ENCODE assay signal across 1 cellular context in the genomic region with DNA sequence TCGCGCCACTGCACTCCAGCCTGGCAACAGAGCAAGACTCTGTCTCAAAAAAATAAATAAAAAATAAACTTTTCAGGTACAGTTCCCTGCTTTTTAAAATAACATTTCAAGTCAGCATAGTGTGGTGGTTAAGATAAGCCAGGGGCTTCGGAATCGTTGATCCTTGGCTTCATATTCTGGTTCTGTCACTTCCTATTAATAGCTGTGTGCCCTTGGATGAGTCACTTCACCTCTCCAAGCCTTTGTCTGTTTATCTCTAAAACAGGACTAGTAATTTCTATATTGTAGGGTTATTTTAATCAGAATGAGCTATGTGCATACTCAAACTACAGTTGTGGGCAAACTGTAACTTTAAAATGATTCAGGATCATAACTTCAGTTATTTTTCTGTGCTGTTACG.
A peak's percentile ranks its signal among the peaks of the same experiment; 100 is the strongest.
TF ChIP-seq lines count a peak whose summit lies in the region.

No MANE protein-coding gene starts in this region.

TF ChIP-seq in K562, 482 proteins besides CTCF, POLR2A, EP300 and RAD21 (continues in another document):
- no peak for TF ChIP-seq MXI1 (IDR thresholded peaks at IDR 0.05; ENCODE audit: low read depth, low read length)
- TF ChIP-seq FOS (IDR thresholded peaks at IDR 0.05; ENCODE audit: extremely low read depth, insufficient read length): peak; percentile 35
- TF ChIP-seq NFE2 (IDR thresholded peaks at IDR 0.05; ENCODE audit: low read depth): no peak
- TF ChIP-seq, protein P1, sequence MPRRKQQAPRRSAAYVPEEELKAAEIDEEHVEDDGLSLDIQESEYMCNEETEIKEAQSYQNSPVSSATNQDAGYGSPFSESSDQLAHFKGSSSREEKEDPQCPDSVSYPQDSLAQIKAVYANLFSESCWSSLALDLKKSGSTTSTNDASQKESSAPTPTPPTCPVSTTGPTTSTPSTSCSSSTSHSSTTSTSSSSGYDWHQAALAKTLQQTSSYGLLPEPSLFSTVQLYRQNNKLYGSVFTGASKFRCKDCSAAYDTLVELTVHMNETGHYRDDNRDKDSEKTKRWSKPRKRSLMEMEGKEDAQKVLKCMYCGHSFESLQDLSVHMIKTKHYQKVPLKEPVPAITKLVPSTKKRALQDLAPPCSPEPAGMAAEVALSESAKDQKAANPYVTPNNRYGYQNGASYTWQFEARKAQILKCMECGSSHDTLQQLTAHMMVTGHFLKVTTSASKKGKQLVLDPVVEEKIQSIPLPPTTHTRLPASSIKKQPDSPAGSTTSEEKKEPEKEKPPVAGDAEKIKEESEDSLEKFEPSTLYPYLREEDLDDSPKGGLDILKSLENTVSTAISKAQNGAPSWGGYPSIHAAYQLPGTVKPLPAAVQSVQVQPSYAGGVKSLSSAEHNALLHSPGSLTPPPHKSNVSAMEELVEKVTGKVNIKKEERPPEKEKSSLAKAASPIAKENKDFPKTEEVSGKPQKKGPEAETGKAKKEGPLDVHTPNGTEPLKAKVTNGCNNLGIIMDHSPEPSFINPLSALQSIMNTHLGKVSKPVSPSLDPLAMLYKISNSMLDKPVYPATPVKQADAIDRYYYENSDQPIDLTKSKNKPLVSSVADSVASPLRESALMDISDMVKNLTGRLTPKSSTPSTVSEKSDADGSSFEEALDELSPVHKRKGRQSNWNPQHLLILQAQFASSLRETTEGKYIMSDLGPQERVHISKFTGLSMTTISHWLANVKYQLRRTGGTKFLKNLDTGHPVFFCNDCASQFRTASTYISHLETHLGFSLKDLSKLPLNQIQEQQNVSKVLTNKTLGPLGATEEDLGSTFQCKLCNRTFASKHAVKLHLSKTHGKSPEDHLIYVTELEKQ (CRISPR knock-in tag; IDR thresholded peaks at IDR 0.05): no peak
- no peak for TF ChIP-seq KLF6 (CRISPR knock-in tag; IDR thresholded peaks at IDR 0.05; ENCODE audit: borderline replicate concordance)
- TF ChIP-seq ZNF24 (IDR thresholded peaks at IDR 0.05): no peak
- TF ChIP-seq KDM5B (IDR thresholded peaks at IDR 0.05; ENCODE audit: insufficient replicate concordance, low read depth, low read length): no peak
- no peak for TF ChIP-seq BRD9 (IDR thresholded peaks at IDR 0.05; ENCODE audit: low read depth, partially characterized antibody)
- no peak for TF ChIP-seq HEY1 (CRISPR knock-in tag; IDR thresholded peaks at IDR 0.05; ENCODE audit: borderline replicate concordance)
- no peak for TF ChIP-seq ZNF3 (CRISPR knock-in tag; IDR thresholded peaks at IDR 0.05)
- no peak for TF ChIP-seq ESRRA (IDR thresholded peaks at IDR 0.05; ENCODE audit: borderline replicate concordance, low read depth)
- no peak for TF ChIP-seq HNRNPL (IDR thresholded peaks at IDR 0.05; ENCODE audit: low read depth, low read length)
- no peak for TF ChIP-seq SIRT6 (IDR thresholded peaks at IDR 0.05; ENCODE audit: low read depth, low read length)
- TF ChIP-seq, protein P2, sequence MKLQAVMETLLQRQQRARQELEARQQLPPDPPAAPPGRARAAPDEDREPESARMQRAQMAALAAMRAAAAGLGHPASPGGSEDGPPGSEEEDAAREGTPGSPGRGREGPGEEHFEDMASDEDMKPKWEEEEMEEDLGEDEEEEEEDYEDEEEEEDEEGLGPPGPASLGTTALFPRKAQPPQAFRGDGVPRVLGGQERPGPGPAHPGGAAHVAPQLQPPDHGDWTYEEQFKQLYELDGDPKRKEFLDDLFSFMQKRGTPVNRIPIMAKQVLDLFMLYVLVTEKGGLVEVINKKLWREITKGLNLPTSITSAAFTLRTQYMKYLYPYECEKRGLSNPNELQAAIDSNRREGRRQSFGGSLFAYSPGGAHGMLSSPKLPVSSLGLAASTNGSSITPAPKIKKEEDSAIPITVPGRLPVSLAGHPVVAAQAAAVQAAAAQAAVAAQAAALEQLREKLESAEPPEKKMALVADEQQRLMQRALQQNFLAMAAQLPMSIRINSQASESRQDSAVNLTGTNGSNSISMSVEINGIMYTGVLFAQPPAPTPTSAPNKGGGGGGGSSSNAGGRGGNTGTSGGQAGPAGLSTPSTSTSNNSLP (IDR thresholded peaks at IDR 0.05; ENCODE audit: borderline replicate concordance, low read depth, low read length): no peak; the same call in 1 of the 2 replicates
- TF ChIP-seq MEF2D (tag; conservative IDR thresholded peaks at IDR 0.05; ENCODE audit: low read depth): peak; percentile 73
- TF ChIP-seq CHD1 (IDR thresholded peaks at IDR 0.05; ENCODE audit: low read length): no peak
- TF ChIP-seq, protein P3, sequence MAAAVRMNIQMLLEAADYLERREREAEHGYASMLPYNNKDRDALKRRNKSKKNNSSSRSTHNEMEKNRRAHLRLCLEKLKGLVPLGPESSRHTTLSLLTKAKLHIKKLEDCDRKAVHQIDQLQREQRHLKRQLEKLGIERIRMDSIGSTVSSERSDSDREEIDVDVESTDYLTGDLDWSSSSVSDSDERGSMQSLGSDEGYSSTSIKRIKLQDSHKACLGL (CRISPR knock-in tag; IDR thresholded peaks at IDR 0.05; ENCODE audit: borderline replicate concordance, poor library complexity, severe bottlenecking): no peak
- TF ChIP-seq CREBBP (IDR thresholded peaks at IDR 0.05; ENCODE audit: low read depth, low read length): no peak
- TF ChIP-seq CHD4 (IDR thresholded peaks at IDR 0.05; ENCODE audit: insufficient read depth, insufficient replicate concordance, low read depth, low read length, poor library complexity, severe bottlenecking): no peak
- TF ChIP-seq, protein P4, sequence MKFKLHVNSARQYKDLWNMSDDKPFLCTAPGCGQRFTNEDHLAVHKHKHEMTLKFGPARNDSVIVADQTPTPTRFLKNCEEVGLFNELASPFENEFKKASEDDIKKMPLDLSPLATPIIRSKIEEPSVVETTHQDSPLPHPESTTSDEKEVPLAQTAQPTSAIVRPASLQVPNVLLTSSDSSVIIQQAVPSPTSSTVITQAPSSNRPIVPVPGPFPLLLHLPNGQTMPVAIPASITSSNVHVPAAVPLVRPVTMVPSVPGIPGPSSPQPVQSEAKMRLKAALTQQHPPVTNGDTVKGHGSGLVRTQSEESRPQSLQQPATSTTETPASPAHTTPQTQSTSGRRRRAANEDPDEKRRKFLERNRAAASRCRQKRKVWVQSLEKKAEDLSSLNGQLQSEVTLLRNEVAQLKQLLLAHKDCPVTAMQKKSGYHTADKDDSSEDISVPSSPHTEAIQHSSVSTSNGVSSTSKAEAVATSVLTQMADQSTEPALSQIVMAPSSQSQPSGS (CRISPR knock-in tag; IDR thresholded peaks at IDR 0.05): no peak
- TF ChIP-seq, protein P5, sequence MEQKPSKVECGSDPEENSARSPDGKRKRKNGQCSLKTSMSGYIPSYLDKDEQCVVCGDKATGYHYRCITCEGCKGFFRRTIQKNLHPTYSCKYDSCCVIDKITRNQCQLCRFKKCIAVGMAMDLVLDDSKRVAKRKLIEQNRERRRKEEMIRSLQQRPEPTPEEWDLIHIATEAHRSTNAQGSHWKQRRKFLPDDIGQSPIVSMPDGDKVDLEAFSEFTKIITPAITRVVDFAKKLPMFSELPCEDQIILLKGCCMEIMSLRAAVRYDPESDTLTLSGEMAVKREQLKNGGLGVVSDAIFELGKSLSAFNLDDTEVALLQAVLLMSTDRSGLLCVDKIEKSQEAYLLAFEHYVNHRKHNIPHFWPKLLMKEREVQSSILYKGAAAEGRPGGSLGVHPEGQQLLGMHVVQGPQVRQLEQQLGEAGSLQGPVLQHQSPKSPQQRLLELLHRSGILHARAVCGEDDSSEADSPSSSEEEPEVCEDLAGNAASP (IDR thresholded peaks at IDR 0.05): no peak
- TF ChIP-seq SLC30A9 (CRISPR knock-in tag; IDR thresholded peaks at IDR 0.05): no peak
- no peak for TF ChIP-seq ZNF143 (CRISPR knock-in tag; IDR thresholded peaks at IDR 0.05)
- no peak for TF ChIP-seq NFIX (CRISPR knock-in tag; IDR thresholded peaks at IDR 0.05; ENCODE audit: low read depth)
- no peak for TF ChIP-seq ZNF274 (IDR thresholded peaks at IDR 0.05; ENCODE audit: borderline replicate concordance, low read depth, low read length)
- TF ChIP-seq SRSF3 (IDR thresholded peaks at IDR 0.05; ENCODE audit: insufficient read depth, low read length): no peak
- TF ChIP-seq POLR2AphosphoS5 (IDR thresholded peaks at IDR 0.05; ENCODE audit: control insufficient read depth, insufficient read depth, low read depth, low read length): no peak
- TF ChIP-seq HDAC3 (IDR thresholded peaks at IDR 0.05; ENCODE audit: borderline replicate concordance, partially characterized antibody): no peak
- TF ChIP-seq ZNF586 (CRISPR knock-in tag; conservative IDR thresholded peaks at IDR 0.05): no peak
- TF ChIP-seq ZZZ3 (IDR thresholded peaks at IDR 0.05): no peak
- TF ChIP-seq KDM4B (IDR thresholded peaks at IDR 0.05; ENCODE audit: borderline replicate concordance in 2 of 2, low read depth in 1 of 2): no peak
- TF ChIP-seq, protein P6, sequence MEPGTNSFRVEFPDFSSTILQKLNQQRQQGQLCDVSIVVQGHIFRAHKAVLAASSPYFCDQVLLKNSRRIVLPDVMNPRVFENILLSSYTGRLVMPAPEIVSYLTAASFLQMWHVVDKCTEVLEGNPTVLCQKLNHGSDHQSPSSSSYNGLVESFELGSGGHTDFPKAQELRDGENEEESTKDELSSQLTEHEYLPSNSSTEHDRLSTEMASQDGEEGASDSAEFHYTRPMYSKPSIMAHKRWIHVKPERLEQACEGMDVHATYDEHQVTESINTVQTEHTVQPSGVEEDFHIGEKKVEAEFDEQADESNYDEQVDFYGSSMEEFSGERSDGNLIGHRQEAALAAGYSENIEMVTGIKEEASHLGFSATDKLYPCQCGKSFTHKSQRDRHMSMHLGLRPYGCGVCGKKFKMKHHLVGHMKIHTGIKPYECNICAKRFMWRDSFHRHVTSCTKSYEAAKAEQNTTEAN (CRISPR knock-in tag; IDR thresholded peaks at IDR 0.05): no peak
- TF ChIP-seq ZNF766 (CRISPR knock-in tag; conservative IDR thresholded peaks at IDR 0.05): no peak
- TF ChIP-seq, protein P7, sequence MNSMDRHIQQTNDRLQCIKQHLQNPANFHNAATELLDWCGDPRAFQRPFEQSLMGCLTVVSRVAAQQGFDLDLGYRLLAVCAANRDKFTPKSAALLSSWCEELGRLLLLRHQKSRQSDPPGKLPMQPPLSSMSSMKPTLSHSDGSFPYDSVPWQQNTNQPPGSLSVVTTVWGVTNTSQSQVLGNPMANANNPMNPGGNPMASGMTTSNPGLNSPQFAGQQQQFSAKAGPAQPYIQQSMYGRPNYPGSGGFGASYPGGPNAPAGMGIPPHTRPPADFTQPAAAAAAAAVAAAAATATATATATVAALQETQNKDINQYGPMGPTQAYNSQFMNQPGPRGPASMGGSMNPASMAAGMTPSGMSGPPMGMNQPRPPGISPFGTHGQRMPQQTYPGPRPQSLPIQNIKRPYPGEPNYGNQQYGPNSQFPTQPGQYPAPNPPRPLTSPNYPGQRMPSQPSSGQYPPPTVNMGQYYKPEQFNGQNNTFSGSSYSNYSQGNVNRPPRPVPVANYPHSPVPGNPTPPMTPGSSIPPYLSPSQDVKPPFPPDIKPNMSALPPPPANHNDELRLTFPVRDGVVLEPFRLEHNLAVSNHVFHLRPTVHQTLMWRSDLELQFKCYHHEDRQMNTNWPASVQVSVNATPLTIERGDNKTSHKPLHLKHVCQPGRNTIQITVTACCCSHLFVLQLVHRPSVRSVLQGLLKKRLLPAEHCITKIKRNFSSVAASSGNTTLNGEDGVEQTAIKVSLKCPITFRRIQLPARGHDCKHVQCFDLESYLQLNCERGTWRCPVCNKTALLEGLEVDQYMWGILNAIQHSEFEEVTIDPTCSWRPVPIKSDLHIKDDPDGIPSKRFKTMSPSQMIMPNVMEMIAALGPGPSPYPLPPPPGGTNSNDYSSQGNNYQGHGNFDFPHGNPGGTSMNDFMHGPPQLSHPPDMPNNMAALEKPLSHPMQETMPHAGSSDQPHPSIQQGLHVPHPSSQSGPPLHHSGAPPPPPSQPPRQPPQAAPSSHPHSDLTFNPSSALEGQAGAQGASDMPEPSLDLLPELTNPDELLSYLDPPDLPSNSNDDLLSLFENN (IDR thresholded peaks at IDR 0.05; ENCODE audit: low read depth in 2 of 2, low read length in 2 of 2): no peak
- no peak for TF ChIP-seq NR1H2 (CRISPR knock-in tag; IDR thresholded peaks at IDR 0.05)
- TF ChIP-seq GATAD2A (IDR thresholded peaks at IDR 0.05): no peak
- TF ChIP-seq, protein P8, sequence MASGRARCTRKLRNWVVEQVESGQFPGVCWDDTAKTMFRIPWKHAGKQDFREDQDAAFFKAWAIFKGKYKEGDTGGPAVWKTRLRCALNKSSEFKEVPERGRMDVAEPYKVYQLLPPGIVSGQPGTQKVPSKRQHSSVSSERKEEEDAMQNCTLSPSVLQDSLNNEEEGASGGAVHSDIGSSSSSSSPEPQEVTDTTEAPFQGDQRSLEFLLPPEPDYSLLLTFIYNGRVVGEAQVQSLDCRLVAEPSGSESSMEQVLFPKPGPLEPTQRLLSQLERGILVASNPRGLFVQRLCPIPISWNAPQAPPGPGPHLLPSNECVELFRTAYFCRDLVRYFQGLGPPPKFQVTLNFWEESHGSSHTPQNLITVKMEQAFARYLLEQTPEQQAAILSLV (tag; IDR thresholded peaks at IDR 0.05): no peak
- no peak for TF ChIP-seq ZNF239 (CRISPR knock-in tag; IDR thresholded peaks at IDR 0.05)
- TF ChIP-seq, protein P9, sequence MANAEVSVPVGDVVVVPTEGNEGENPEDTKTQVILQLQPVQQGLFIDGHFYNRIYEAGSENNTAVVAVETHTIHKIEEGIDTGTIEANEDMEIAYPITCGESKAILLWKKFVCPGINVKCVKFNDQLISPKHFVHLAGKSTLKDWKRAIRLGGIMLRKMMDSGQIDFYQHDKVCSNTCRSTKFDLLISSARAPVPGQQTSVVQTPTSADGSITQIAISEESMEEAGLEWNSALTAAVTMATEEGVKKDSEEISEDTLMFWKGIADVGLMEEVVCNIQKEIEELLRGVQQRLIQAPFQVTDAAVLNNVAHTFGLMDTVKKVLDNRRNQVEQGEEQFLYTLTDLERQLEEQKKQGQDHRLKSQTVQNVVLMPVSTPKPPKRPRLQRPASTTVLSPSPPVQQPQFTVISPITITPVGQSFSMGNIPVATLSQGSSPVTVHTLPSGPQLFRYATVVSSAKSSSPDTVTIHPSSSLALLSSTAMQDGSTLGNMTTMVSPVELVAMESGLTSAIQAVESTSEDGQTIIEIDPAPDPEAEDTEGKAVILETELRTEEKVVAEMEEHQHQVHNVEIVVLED (CRISPR knock-in tag; IDR thresholded peaks at IDR 0.05): no peak
- TF ChIP-seq, protein P10, sequence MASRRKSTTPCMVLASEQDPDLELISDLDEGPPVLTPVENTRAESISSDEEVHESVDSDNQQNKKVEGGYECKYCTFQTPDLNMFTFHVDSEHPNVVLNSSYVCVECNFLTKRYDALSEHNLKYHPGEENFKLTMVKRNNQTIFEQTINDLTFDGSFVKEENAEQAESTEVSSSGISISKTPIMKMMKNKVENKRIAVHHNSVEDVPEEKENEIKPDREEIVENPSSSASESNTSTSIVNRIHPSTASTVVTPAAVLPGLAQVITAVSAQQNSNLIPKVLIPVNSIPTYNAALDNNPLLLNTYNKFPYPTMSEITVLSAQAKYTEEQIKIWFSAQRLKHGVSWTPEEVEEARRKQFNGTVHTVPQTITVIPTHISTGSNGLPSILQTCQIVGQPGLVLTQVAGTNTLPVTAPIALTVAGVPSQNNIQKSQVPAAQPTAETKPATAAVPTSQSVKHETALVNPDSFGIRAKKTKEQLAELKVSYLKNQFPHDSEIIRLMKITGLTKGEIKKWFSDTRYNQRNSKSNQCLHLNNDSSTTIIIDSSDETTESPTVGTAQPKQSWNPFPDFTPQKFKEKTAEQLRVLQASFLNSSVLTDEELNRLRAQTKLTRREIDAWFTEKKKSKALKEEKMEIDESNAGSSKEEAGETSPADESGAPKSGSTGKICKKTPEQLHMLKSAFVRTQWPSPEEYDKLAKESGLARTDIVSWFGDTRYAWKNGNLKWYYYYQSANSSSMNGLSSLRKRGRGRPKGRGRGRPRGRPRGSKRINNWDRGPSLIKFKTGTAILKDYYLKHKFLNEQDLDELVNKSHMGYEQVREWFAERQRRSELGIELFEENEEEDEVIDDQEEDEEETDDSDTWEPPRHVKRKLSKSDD (conservative IDR thresholded peaks at IDR 0.05; ENCODE audit: low read length): no peak
